In the genomic region with DNA sequence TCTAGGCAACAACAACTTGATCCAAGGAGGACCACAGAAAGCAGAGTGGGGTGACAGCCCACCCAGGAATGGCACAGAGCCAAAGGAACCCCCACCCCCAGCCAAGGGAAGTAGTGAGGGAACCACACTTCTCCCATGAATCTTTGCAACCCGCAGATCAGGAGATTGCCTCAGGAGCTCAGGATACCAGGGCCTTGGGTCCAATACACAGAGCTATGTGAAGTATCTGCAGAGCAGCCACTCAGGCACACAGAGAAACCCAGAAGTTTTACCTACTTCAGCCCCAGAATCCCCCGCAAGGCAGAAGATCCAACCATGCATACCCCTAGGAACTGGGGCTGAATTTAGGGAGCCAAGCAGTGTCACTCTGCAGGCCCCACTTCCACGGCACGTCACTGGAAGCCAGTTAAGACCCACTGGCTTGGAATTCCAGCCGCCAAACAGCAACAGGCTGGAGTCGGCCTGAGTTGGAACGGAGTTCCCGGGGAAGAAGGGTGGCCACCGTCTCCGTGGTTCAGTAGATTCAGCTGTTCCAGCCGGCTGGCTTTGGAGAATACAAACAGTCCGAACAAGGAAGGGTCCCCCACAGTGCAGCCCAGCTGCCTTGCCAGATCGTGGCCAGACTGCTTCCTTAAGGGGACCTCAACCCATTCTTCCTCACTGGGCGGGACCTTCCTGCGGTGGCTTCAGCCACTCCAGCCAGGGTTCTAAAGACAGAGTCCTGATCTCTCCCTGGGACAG, we compare ENCODE assay signal across 17 cellular contexts.
DNase-seq lines count a peak whose midpoint lies in the region; TF ChIP-seq lines count a peak whose summit lies in the region.
"Had no signal": no experiment of that assay in that cellular context is flagged by ENCODE, and none has a peak within 500 bp of the region (broad histone marks: within the 10 kb centered on the region; RNA-seq: fewer than 3 reads in every experiment).

No MANE protein-coding gene starts in this region.

- H3K36me3 Mint-ChIP-seq in type B pancreatic cell: peaks cover 18% of the 10 kb centered on the region

- peak; percentile 89 for TF ChIP-seq EP300 in Ishikawa (IDR thresholded peaks at IDR 0.05; ENCODE audit: borderline replicate concordance)

- H3K9ac ChIP-seq in skeletal muscle satellite cell (ENCODE audit: low read depth, low read length): peak overlapping the region; percentile 10

- in situ Hi-C loops in astrocyte of the cerebellum (cut with HindIII; ENCODE audit: low sequenced_read_pairs): no loop called here
- in situ Hi-C loops in G401 (cut with HindIII; ENCODE audit: low sequenced_read_pairs): no loop called here

- H3K27ac Mint-ChIP-seq in type B pancreatic cell: no peak overlapping the region
- H3K27ac Mint-ChIP-seq: B cell, memory B cell had no signal

- peaks cover 9% of the 10 kb centered on the region for H3K9me3 Mint-ChIP-seq in type B pancreatic cell

- H3K4me3 ChIP-seq in astrocyte of the cerebellum (ENCODE audit: low read depth, low read length) (no peak overlapping the region), skeletal muscle satellite cell (ENCODE audit: low read length) (peak overlapping the region; percentile 34)
- H3K4me3 ChIP-seq: coronary artery, right lobe of liver, tibial artery had no signal

- TF ChIP-seq RAD21 in Ishikawa (IDR thresholded peaks at IDR 0.05; ENCODE audit: low read depth): peak; percentile 3; the same call in 1 of the 2 replicates

- no peaks in the 10 kb centered on the region for H3K27me3 ChIP-seq in skeletal muscle satellite cell (ENCODE audit: control insufficient read depth, insufficient read depth, low read length)
- H3K27me3 ChIP-seq: right lobe of liver, tibial artery had no signal

- no peak for TF ChIP-seq CTCF in astrocyte of the cerebellum (IDR thresholded peaks at IDR 0.05; ENCODE audit: low read depth, low read length, missing control alignments)
- no peak for TF ChIP-seq CTCF in type B pancreatic cell (conservative IDR thresholded peaks at IDR 0.05)

- H3K4me2 ChIP-seq in skeletal muscle satellite cell (ENCODE audit: low read length): peak overlapping the region; percentile 60

- no peaks in the 10 kb centered on the region for H3K27me3 Mint-ChIP-seq in type B pancreatic cell

- H3K4me3 Mint-ChIP-seq in type B pancreatic cell: no peak overlapping the region
- H3K4me3 Mint-ChIP-seq: B cell, memory B cell had no signal

- no peaks in the 10 kb centered on the region for H3K36me3 ChIP-seq in skeletal muscle satellite cell (ENCODE audit: insufficient read depth, low read length)
- H3K36me3 ChIP-seq: right lobe of liver, tibial artery had no signal

- H3K4me1 ChIP-seq in skeletal muscle satellite cell (ENCODE audit: control insufficient read depth, insufficient read depth, low read length): no peaks in the 10 kb centered on the region
- H3K4me1 ChIP-seq: right lobe of liver, tibial artery had no signal

- H3K9me3 ChIP-seq in skeletal muscle satellite cell (replicated peaks; ENCODE audit: low read length): no peaks in the 10 kb centered on the region
- H3K9me3 ChIP-seq: right lobe of liver had no signal

- no peaks in the 10 kb centered on the region for H3K4me1 Mint-ChIP-seq in type B pancreatic cell (ENCODE audit: unreplicated experiment)
- H3K4me1 Mint-ChIP-seq: B cell, memory B cell had no signal

- DNase-seq in astrocyte of the cerebellum (ENCODE audit: low read depth): peak; percentile 47
- peak; percentile 62 for DNase-seq in kidney glomerular epithelial cell (lab: John Stamatoyannopoulos, UW)
- DNase-seq in midbrain (lab: John Stamatoyannopoulos, UW): no peak
- no peak for DNase-seq in type B pancreatic cell (ENCODE audit: extremely low spot score, unreplicated experiment)
- no peak for DNase-seq in G401 (ENCODE audit: low spot score)
- DNase-seq in stimulated activated CD4-positive, alpha-beta T cell treated with anti-CD3 and anti-CD28 coated beads, Interleukin-12 subunit alpha, Interleukin-12 subunit beta, amount 100 ng/mL, for 4 hours: no peak
- DNase-seq: activated gamma-delta T cell, HCEC 1CT, KG1, NCI-H1092 treated with DMSO at 0.1 percent for 48 hours, right lobe of liver, tibial artery had no signal

TF ChIP-seq in Ishikawa, 13 proteins besides CTCF, POLR2A, EP300 and RAD21:
- TF ChIP-seq YY1 (IDR thresholded peaks at IDR 0.05; ENCODE audit: low read depth) (peak; percentile 9; the same call in 1 of the 2 replicates), FOXM1 (IDR thresholded peaks at IDR 0.05; ENCODE audit: borderline replicate concordance, low read depth) (peak; percentile 80), CREB1 (IDR thresholded peaks at IDR 0.05; ENCODE audit: low read depth) (no peak), MAX (IDR thresholded peaks at IDR 0.05) (peak; percentile 82), EGR1 (IDR thresholded peaks at IDR 0.05) (no peak), NFIC (IDR thresholded peaks at IDR 0.05) (peak; percentile 90), ZBTB7A (IDR thresholded peaks at IDR 0.05; ENCODE audit: low read depth) (no peak), CEBPB (IDR thresholded peaks at IDR 0.05) (0 out of 2 replicates have a peak, but pooled peaks have one; percentile 8), TEAD4 (IDR thresholded peaks at IDR 0.05) (peak; percentile 81), TCF12 (IDR thresholded peaks at IDR 0.05; ENCODE audit: low read depth) (peak; percentile 96)
- TF ChIP-seq, protein P1, sequence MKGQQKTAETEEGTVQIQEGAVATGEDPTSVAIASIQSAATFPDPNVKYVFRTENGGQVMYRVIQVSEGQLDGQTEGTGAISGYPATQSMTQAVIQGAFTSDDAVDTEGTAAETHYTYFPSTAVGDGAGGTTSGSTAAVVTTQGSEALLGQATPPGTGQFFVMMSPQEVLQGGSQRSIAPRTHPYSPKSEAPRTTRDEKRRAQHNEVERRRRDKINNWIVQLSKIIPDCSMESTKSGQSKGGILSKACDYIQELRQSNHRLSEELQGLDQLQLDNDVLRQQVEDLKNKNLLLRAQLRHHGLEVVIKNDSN (IDR thresholded peaks at IDR 0.05): no peak
- TF ChIP-seq, protein P2, sequence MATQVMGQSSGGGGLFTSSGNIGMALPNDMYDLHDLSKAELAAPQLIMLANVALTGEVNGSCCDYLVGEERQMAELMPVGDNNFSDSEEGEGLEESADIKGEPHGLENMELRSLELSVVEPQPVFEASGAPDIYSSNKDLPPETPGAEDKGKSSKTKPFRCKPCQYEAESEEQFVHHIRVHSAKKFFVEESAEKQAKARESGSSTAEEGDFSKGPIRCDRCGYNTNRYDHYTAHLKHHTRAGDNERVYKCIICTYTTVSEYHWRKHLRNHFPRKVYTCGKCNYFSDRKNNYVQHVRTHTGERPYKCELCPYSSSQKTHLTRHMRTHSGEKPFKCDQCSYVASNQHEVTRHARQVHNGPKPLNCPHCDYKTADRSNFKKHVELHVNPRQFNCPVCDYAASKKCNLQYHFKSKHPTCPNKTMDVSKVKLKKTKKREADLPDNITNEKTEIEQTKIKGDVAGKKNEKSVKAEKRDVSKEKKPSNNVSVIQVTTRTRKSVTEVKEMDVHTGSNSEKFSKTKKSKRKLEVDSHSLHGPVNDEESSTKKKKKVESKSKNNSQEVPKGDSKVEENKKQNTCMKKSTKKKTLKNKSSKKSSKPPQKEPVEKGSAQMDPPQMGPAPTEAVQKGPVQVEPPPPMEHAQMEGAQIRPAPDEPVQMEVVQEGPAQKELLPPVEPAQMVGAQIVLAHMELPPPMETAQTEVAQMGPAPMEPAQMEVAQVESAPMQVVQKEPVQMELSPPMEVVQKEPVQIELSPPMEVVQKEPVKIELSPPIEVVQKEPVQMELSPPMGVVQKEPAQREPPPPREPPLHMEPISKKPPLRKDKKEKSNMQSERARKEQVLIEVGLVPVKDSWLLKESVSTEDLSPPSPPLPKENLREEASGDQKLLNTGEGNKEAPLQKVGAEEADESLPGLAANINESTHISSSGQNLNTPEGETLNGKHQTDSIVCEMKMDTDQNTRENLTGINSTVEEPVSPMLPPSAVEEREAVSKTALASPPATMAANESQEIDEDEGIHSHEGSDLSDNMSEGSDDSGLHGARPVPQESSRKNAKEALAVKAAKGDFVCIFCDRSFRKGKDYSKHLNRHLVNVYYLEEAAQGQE (IDR thresholded peaks at IDR 0.05; ENCODE audit: low read depth): no peak

Comparison
In these comparisons a context has a peak if more than half of its experiments do, and no peak if none do; other contexts are left out.
1. DNase-seq: peak in astrocyte of the cerebellum (single experiment) and kidney glomerular epithelial cell (single experiment); none in midbrain (single experiment), type B pancreatic cell (single experiment), G401 (single experiment) and stimulated activated CD4-positive, alpha-beta T cell treated with anti-CD3 and anti-CD28 coated beads, Interleukin-12 subunit alpha, Interleukin-12 subunit beta, amount 100 ng/mL, for 4 hours (single experiment).